Comparison of ENCODE assay signal across 36 cellular contexts in genomic region chr4:74486905-74487304, GRCh38.
"Had no signal": no experiment of that assay in that cellular context is flagged by ENCODE, and none has a peak within 500 bp of the region (broad histone marks: within the 10 kb centered on the region; RNA-seq: fewer than 3 reads in every experiment).

No MANE protein-coding gene starts in this region.

- H3K4me3 ChIP-seq: ascending aorta, cardiac muscle cell, MG63, Peyer's patch had no signal

- H3K4me3 Mint-ChIP-seq: activated CD4-positive, alpha-beta memory T cell treated with anti-CD3 and anti-CD28 coated beads for 36 hours; activated naive CD4-positive, alpha-beta T cell treated with anti-CD3 and anti-CD28 coated beads, Interleukin-2, amount 50 U/mL, for 24 hours; activated naive CD8-positive, alpha-beta T cell treated with anti-CD3 and anti-CD28 coated beads, Interleukin-2, amount 10 ng/mL, durations not matched to agents 7 days and 5 days; activated T-cell treated with anti-CD3 and anti-CD28 coated beads, Interleukin-2, amount 50 U/mL, for 4 hours; central memory CD8-positive, alpha-beta T cell had no signal

- H3K9me3 ChIP-seq: ascending aorta, MG63, Peyer's patch had no signal

- H3K36me3 ChIP-seq: ascending aorta, cardiac muscle cell, MG63, Peyer's patch had no signal

- H3K4me1 ChIP-seq: ascending aorta, Peyer's patch had no signal

- H3K9me3 Mint-ChIP-seq: activated CD4-positive, alpha-beta memory T cell treated with anti-CD3 and anti-CD28 coated beads for 36 hours; activated naive CD4-positive, alpha-beta T cell treated with anti-CD3 and anti-CD28 coated beads, Interleukin-2, amount 50 U/mL, for 24 hours; activated naive CD8-positive, alpha-beta T cell treated with anti-CD3 and anti-CD28 coated beads, Interleukin-2, amount 10 ng/mL, durations not matched to agents 7 days and 5 days; activated T-cell treated with anti-CD3 and anti-CD28 coated beads, Interleukin-2, amount 50 U/mL, for 4 hours; activated T-helper 2 cell treated with anti-CD3 and anti-CD28 coated beads, Interferon-gamma antibody, Interleukin-2, Interleukin-4, amounts not matched to agents 10 μg/mL and 5 μg/mL and 100 μg/mL, durations not matched to agents 14 hours and 24 hours and 36 hours; central memory CD8-positive, alpha-beta T cell had no signal

- ATAC-seq: PC-3 had no signal

- H3K27me3 ChIP-seq: ascending aorta, cardiac muscle cell, MG63, Peyer's patch had no signal

- H3K27ac ChIP-seq: ascending aorta, cardiac muscle cell, Peyer's patch had no signal

- DNase-seq: activated CD4-positive, alpha-beta memory T cell treated with anti-CD3 and anti-CD28 coated beads for 36 hours; activated CD4-positive, alpha-beta T cell treated with anti-CD3 and anti-CD28 coated beads, Interleukin-2, amount 50 U/mL, for 1 hour; activated CD8-positive, alpha-beta memory T cell treated with anti-CD3 and anti-CD28 coated beads, Interleukin-2, amount 50 U/mL, for 4 hours; activated gamma-delta T cell; activated naive CD4-positive, alpha-beta T cell treated with Interleukin-2 at 50 U/mL for 16 hours; activated naive CD8-positive, alpha-beta T cell treated with anti-CD3 and anti-CD28 coated beads, Interleukin-2, amount 10 ng/mL, durations not matched to agents 7 days and 5 days; activated T-cell treated with anti-CD3 and anti-CD28 coated beads for 4 hours; activated T-cell treated with anti-CD3 and anti-CD28 coated beads, Interleukin-2, amount 50 U/mL, for 4 hours; amygdala; Kasumi-1; KG1; MG63; NCI-H1048; NCI-H1105 treated with DMSO at 0.1 percent for 48 hours; NCI-H1436; NCI-H1694; NCI-H1930; NCI-H2081 treated with DMSO at 0.1 percent for 48 hours; NCI-H2171; NCI-H510A; NCI-H526; NCI-H748 treated with DMSO at 0.1 percent for 48 hours; NK-92 treated with Interleukin-12 subunit alpha and Interleukin-12 subunit beta, amount 100 ng/mL, for 24 hours; PC-3; Peyer's patch; RPMI8226; SIG-M5; SW 1271; T-helper 1 cell; T-helper 2 cell; T-helper 9 cell had no signal

- H3K27me3 Mint-ChIP-seq: activated naive CD8-positive, alpha-beta T cell treated with anti-CD3 and anti-CD28 coated beads, Interleukin-2, amount 10 ng/mL, durations not matched to agents 7 days and 5 days had no signal

- H3K4me1 Mint-ChIP-seq: activated naive CD4-positive, alpha-beta T cell treated with anti-CD3 and anti-CD28 coated beads, Interleukin-2, amount 50 U/mL, for 24 hours; activated naive CD8-positive, alpha-beta T cell treated with anti-CD3 and anti-CD28 coated beads, Interleukin-2, amount 10 ng/mL, durations not matched to agents 7 days and 5 days; central memory CD8-positive, alpha-beta T cell had no signal

- H3K27ac Mint-ChIP-seq: activated CD4-positive, alpha-beta memory T cell treated with anti-CD3 and anti-CD28 coated beads for 36 hours; activated naive CD4-positive, alpha-beta T cell treated with anti-CD3 and anti-CD28 coated beads, Interleukin-2, amount 50 U/mL, for 24 hours; activated naive CD8-positive, alpha-beta T cell treated with anti-CD3 and anti-CD28 coated beads, Interleukin-2, amount 10 ng/mL, durations not matched to agents 7 days and 5 days; activated T-helper 2 cell treated with anti-CD3 and anti-CD28 coated beads, Interferon-gamma antibody, Interleukin-2, Interleukin-4, amounts not matched to agents 10 μg/mL and 5 μg/mL and 100 μg/mL, durations not matched to agents 14 hours and 24 hours and 36 hours had no signal
